ENCODE assay signal across 19 cellular contexts in the genomic region with DNA sequence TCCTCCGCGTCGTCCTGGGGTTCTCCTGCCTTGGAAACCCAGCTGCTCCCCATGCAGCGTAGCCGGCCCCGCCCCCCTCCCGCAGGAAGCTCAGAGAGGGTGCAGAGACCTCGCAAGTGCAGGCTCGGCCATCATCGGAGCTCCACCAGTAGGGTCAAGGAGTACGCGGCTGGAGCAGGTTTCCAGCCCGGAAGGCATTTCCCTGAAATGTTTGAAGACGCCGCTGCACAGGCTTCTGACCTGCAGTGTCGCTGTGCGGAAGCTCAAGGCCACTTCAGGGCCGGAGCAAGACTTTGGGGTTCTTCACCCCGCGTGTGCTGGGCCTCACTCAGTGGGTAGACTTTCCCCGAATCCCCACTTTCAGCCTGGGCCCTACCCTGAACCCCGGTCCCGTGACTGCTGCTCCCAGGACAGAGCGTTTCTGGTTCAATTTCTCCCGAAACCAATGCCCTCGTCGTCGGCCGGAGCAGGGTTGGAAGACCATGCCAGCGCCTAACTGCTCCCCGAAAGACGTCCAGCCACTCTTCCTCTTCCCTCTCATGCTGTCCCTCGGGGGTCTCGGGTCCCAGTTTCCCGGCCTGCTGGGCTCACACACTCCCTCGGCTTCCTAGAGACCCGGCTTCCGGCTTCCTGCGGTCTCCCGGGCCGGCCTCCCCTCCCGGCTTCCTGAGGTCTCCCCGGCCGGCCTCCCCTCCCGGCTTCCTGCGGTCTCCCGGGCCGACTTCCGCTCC. TPM values are rescaled to one million over a fixed set of nuclear protein-coding genes. Genes with fewer than 3 reads are reported as not detected.
DNase-seq lines count a peak whose midpoint lies in the region; ATAC-seq and TF ChIP-seq lines count a peak whose summit lies in the region.
"Had no signal": no experiment of that assay in that cellular context is flagged by ENCODE, and none has a peak within 500 bp of the region (broad histone marks: within the 10 kb centered on the region; RNA-seq: fewer than 3 reads in every experiment).

No MANE protein-coding gene starts in this region.

- ATAC-seq in activated naive CD8-positive, alpha-beta T cell treated with anti-CD3 and anti-CD28 coated beads, Interleukin-2, amount 50 U/mL, for 24 hours: no peak
- ATAC-seq in GM18870 (IDR thresholded peaks at IDR 0.05; ENCODE audit: unreplicated experiment) (no peak), HG02973 (IDR thresholded peaks at IDR 0.05; ENCODE audit: unreplicated experiment) (no peak)
- ATAC-seq: activated T-cell treated with anti-CD3 and anti-CD28 coated beads, Interleukin-2, amount 50 U/mL, for 72 hours; naive thymus-derived CD4-positive, alpha-beta T cell; pancreas; stimulated activated naive CD8-positive, alpha-beta T cell treated with anti-CD3 and anti-CD28 coated beads, Interleukin-15, Interleukin-2, amounts not matched to agents 100 U/mL and 50 U/mL, for 24 hours had no signal

- H3K27ac ChIP-seq in H9 (ENCODE audit: insufficient read length, low read depth, low read length): no peak overlapping the region
- no peak overlapping the region for H3K27ac ChIP-seq in endodermal cell (ENCODE audit: low read depth, low read length)
- H3K27ac ChIP-seq in neural progenitor cell: no peak overlapping the region
- H3K27ac ChIP-seq in PC-9: no peak overlapping the region
- H3K27ac ChIP-seq: pancreas had no signal

- BruUV-seq in PC-9 (replicated peaks; lab: Mats Ljungman, UMichigan): no TSS peak

- DNase-seq in ELF-1 (ENCODE audit: low read depth, low spot score) (peak; percentile 88), H9 (peak; percentile 65), endodermal cell (peak; percentile 76), neural progenitor cell (ENCODE audit: low spot score) (peak; percentile 34), PC-9 (no peak)
- DNase-seq in activated naive CD8-positive, alpha-beta T cell treated with anti-CD3 and anti-CD28 coated beads, Interleukin-2, amount 50 U/mL, for 24 hours: no peak
- DNase-seq: activated CD4-positive, CD25-positive, alpha-beta regulatory T cell treated with anti-CD3 and anti-CD28 coated beads, Interleukin-2, amount 50 U/mL, for 72 hours; activated T-cell treated with anti-CD3 and anti-CD28 coated beads, Interleukin-2, amount 50 U/mL, for 72 hours; COR-L47; naive thymus-derived CD4-positive, alpha-beta T cell; NCI-H2171 treated with DMSO at 0.1 percent for 48 hours; stimulated activated CD4-positive, alpha-beta T cell treated with anti-CD3 and anti-CD28 coated beads, Interleukin-1b, Interleukin-23, amount 100 ng/mL, for 48 hours; stimulated activated naive CD8-positive, alpha-beta T cell treated with anti-CD3 and anti-CD28 coated beads, Interleukin-15, Interleukin-2, amounts not matched to agents 100 U/mL and 50 U/mL, for 24 hours had no signal

- H3F3A ChIP-seq in neural progenitor cell (ENCODE audit: low read depth) (no peaks in the 10 kb centered on the region), PC-9 (ENCODE audit: insufficient read depth, low read depth) (no peaks in the 10 kb centered on the region)

- no peak overlapping the region for H3K4me3 Mint-ChIP-seq in H9
- no peak overlapping the region for H3K4me3 Mint-ChIP-seq in endodermal cell
- no peak overlapping the region for H3K4me3 Mint-ChIP-seq in neural progenitor cell
- H3K4me3 Mint-ChIP-seq in activated naive CD8-positive, alpha-beta T cell treated with anti-CD3 and anti-CD28 coated beads, Interleukin-2, amount 50 U/mL, for 24 hours: no peak overlapping the region
- H3K4me3 Mint-ChIP-seq: activated naive CD8-positive, alpha-beta T cell; activated T-cell treated with anti-CD3 and anti-CD28 coated beads, Interleukin-2, amount 50 U/mL, for 72 hours; memory B cell; naive thymus-derived CD4-positive, alpha-beta T cell; type B pancreatic cell had no signal

- no peak overlapping the region for H3T11ph ChIP-seq in H9 (ENCODE audit: low read length)

- TF ChIP-seq CTCF in H9 (conservative IDR thresholded peaks at IDR 0.05) (no peak; the same call in 2 of the 3 replicates), endodermal cell (conservative IDR thresholded peaks at IDR 0.05) (peak; percentile 27), neural progenitor cell (IDR thresholded peaks at IDR 0.05) (no peak), PC-9 (conservative IDR thresholded peaks at IDR 0.05) (no peak)

- CTCF ChIA-PET in PC-9 (lab: Charles Lee): no interaction called here

- H2BK20ac ChIP-seq in H9 (ENCODE audit: low read depth, low read length, poor library complexity, severe bottlenecking): no peak overlapping the region

- H3K79me2 ChIP-seq in H9 (ENCODE audit: insufficient read depth, low read length) (no peaks in the 10 kb centered on the region), neural progenitor cell (ENCODE audit: low read depth) (no peaks in the 10 kb centered on the region), PC-9 (ENCODE audit: low read depth) (no peaks in the 10 kb centered on the region)

- no peak overlapping the region for H2BK5ac ChIP-seq in H9 (ENCODE audit: insufficient read length, low read length)

- H3K27ac Mint-ChIP-seq in H9 (no peak overlapping the region), endodermal cell (no peak overlapping the region), neural progenitor cell (no peak overlapping the region)
- H3K27ac Mint-ChIP-seq in activated naive CD8-positive, alpha-beta T cell treated with anti-CD3 and anti-CD28 coated beads, Interleukin-2, amount 50 U/mL, for 24 hours: no peak overlapping the region
- H3K27ac Mint-ChIP-seq: activated naive CD8-positive, alpha-beta T cell; activated T-cell treated with anti-CD3 and anti-CD28 coated beads, Interleukin-2, amount 50 U/mL, for 72 hours; memory B cell; naive thymus-derived CD4-positive, alpha-beta T cell; type B pancreatic cell had no signal

- H3K4me3 ChIP-seq in endodermal cell (ENCODE audit: low read length) (no peak overlapping the region), neural progenitor cell (peak overlapping the region; percentile 13), PC-9 (no peak overlapping the region)
- H3K4me3 ChIP-seq: pancreas had no signal

- H2BK15ac ChIP-seq in H9 (ENCODE audit: low read depth, low read length): no peak overlapping the region

- peaks cover 3 to 4% of the 10 kb centered on the region in 2 experiments for H3K4me1 Mint-ChIP-seq in H9
- H3K4me1 Mint-ChIP-seq in endodermal cell: peaks cover 4% of the 10 kb centered on the region
- H3K4me1 Mint-ChIP-seq in neural progenitor cell: peaks cover 4% of the 10 kb centered on the region
- H3K4me1 Mint-ChIP-seq in activated naive CD8-positive, alpha-beta T cell treated with anti-CD3 and anti-CD28 coated beads, Interleukin-2, amount 50 U/mL, for 24 hours: peaks cover 5% of the 10 kb centered on the region

- H2AFZ ChIP-seq in H9 (ENCODE audit: low read length) (no peak overlapping the region), neural progenitor cell (replicated peaks) (peak overlapping the region; percentile 82), PC-9 (no peak overlapping the region)

- no peak overlapping the region for H3K4ac ChIP-seq in H9 (ENCODE audit: low read depth, low read length)

- H3K14ac ChIP-seq in H9 (ENCODE audit: insufficient read depth, low read length): no peak overlapping the region

- no CpG with 5 or more reads among the region's 49 CpGs for WGBS in H9 (ENCODE audit: extremely low coverage, insufficient read length, low lambda C conversion rate)
- 79 to 85% methylated on average over 41 to 49 of the region's 49 CpGs for WGBS in endodermal cell (ENCODE audit: insufficient coverage in 1 of 2, insufficient read length in 1 of 2), 2 experiments

- H3K9ac ChIP-seq in H9 (ENCODE audit: extremely low read depth, insufficient read length, low read length): no peak overlapping the region
- no peak overlapping the region for H3K9ac ChIP-seq in endodermal cell (ENCODE audit: extremely low read depth, low read length, poor library complexity, severe bottlenecking)
- no peak overlapping the region for H3K9ac ChIP-seq in neural progenitor cell

- intact Hi-C loops in PC-9 (cut with micrococcal nuclease; ENCODE audit: unreplicated experiment): no loop called here

- no peaks in the 10 kb centered on the region for H3K9me2 ChIP-seq in PC-9 (ENCODE audit: insufficient read depth)

- H3K4me2 ChIP-seq in H9 (ENCODE audit: insufficient read depth, insufficient read length, low read length) (peak overlapping the region; percentile 8), neural progenitor cell (peak overlapping the region; percentile 46), PC-9 (no peak overlapping the region)

- H3K9me3 Mint-ChIP-seq in H9 (peaks cover 0 to 9% of the 10 kb centered on the region in 2 experiments; a peak in 2 of 5 replicates), endodermal cell (peaks cover 6% of the 10 kb centered on the region), neural progenitor cell (no peaks in the 10 kb centered on the region)
- H3K9me3 Mint-ChIP-seq in activated naive CD8-positive, alpha-beta T cell treated with anti-CD3 and anti-CD28 coated beads, Interleukin-2, amount 50 U/mL, for 24 hours: no peaks in the 10 kb centered on the region
- H3K9me3 Mint-ChIP-seq: type B pancreatic cell had no signal

- POLR2A ChIA-PET in PC-9 (lab: Charles Lee; ENCODE audit: unreplicated experiment): no interaction called here

- no peaks in the 10 kb centered on the region for H3K23me2 ChIP-seq in H9 (ENCODE audit: insufficient read length, low read depth, low read length, poor library complexity, severe bottlenecking)

- no peak overlapping the region for H3K18ac ChIP-seq in H9 (ENCODE audit: insufficient read length, low read depth, low read length)

- peaks cover 49% of the 10 kb centered on the region for H3K27me3 Mint-ChIP-seq in H9 (ENCODE audit: low read depth)
- H3K27me3 Mint-ChIP-seq in endodermal cell (ENCODE audit: insufficient read depth): peaks cover 18% of the 10 kb centered on the region
- H3K27me3 Mint-ChIP-seq in neural progenitor cell (ENCODE audit: insufficient read depth, low read depth): peaks cover 18% of the 10 kb centered on the region
- no peaks in the 10 kb centered on the region for H3K27me3 Mint-ChIP-seq in activated naive CD8-positive, alpha-beta T cell treated with anti-CD3 and anti-CD28 coated beads, Interleukin-2, amount 50 U/mL, for 24 hours
- H3K27me3 Mint-ChIP-seq: activated naive CD8-positive, alpha-beta T cell had no signal

- no peak overlapping the region for H4K5ac ChIP-seq in H9 (ENCODE audit: insufficient read length, low read depth, low read length)

- H3K27me3 ChIP-seq in H9 (ENCODE audit: insufficient read depth, low read length): peaks cover 5% of the 10 kb centered on the region
- peaks cover 21% of the 10 kb centered on the region for H3K27me3 ChIP-seq in endodermal cell (ENCODE audit: control insufficient read depth, insufficient read depth, low read length, poor library complexity, severe bottlenecking)
- H3K27me3 ChIP-seq in neural progenitor cell: peaks cover 44% of the 10 kb centered on the region
- H3K27me3 ChIP-seq in PC-9 (ENCODE audit: insufficient read depth, low read depth): peaks cover 58% of the 10 kb centered on the region
- H3K27me3 ChIP-seq: pancreas had no signal

- H3K23ac ChIP-seq in H9 (ENCODE audit: insufficient read length, low read depth, low read length): no peak overlapping the region

- H3K4me1 ChIP-seq in H9 (ENCODE audit: insufficient read depth, low read length): no peaks in the 10 kb centered on the region
- H3K4me1 ChIP-seq in endodermal cell (ENCODE audit: control insufficient read depth, insufficient read depth, low read length): no peaks in the 10 kb centered on the region
- H3K4me1 ChIP-seq in neural progenitor cell: no peaks in the 10 kb centered on the region
- H3K4me1 ChIP-seq in PC-9 (replicated peaks; ENCODE audit: insufficient read depth): peaks cover 4% of the 10 kb centered on the region
- H3K4me1 ChIP-seq: pancreas had no signal

- H4K8ac ChIP-seq in H9 (replicated peaks; ENCODE audit: insufficient read length, low read depth, low read length): no peak overlapping the region

- no peaks in the 10 kb centered on the region for H3K9me3 ChIP-seq in H9 (ENCODE audit: control insufficient read depth, low read depth, low read length)
- H3K9me3 ChIP-seq in endodermal cell (ENCODE audit: control insufficient read depth, low read length): no peaks in the 10 kb centered on the region
- H3K9me3 ChIP-seq in neural progenitor cell (ENCODE audit: low read depth): no peaks in the 10 kb centered on the region
- H3K9me3 ChIP-seq in PC-9 (ENCODE audit: insufficient read depth, low read depth): no peaks in the 10 kb centered on the region
- H3K9me3 ChIP-seq: pancreas had no signal

- no peak overlapping the region for H3K56ac ChIP-seq in H9 (ENCODE audit: insufficient read length, low read depth, low read length)

- no peak overlapping the region for H2BK120ac ChIP-seq in H9 (ENCODE audit: low read depth, low read length, poor library complexity, severe bottlenecking)

- H3K79me1 ChIP-seq in H9 (ENCODE audit: insufficient read depth, low read depth, low read length, poor library complexity, severe bottlenecking): no peaks in the 10 kb centered on the region

- no peak overlapping the region for H2BK12ac ChIP-seq in H9 (ENCODE audit: insufficient read length, low read depth, low read length)

- H3K36me3 ChIP-seq in endodermal cell (ENCODE audit: control insufficient read depth, insufficient read depth, low read length) (no peaks in the 10 kb centered on the region), neural progenitor cell (no peaks in the 10 kb centered on the region), PC-9 (ENCODE audit: low read depth) (no peaks in the 10 kb centered on the region)
- H3K36me3 ChIP-seq: pancreas had no signal

- no peak overlapping the region for H2AK5ac ChIP-seq in H9 (ENCODE audit: insufficient read length, low read length)

- no peak overlapping the region for H4K91ac ChIP-seq in H9 (ENCODE audit: insufficient read length, low read depth, low read length)

- H4K20me1 ChIP-seq in H9 (ENCODE audit: control insufficient read depth, insufficient read depth, insufficient read length) (peaks cover 4% of the 10 kb centered on the region), neural progenitor cell (ENCODE audit: low read depth) (peaks cover 2% of the 10 kb centered on the region), PC-9 (ENCODE audit: insufficient read depth) (no peaks in the 10 kb centered on the region)

- H3K36me3 Mint-ChIP-seq in H9 (ENCODE audit: insufficient read depth in 1 of 3, low read depth in 3 of 3): peaks cover 0 to 2% (median 0%) of the 10 kb centered on the region in 3 experiments; a peak in 3 of 7 replicates
- H3K36me3 Mint-ChIP-seq in endodermal cell (ENCODE audit: low read depth): no peaks in the 10 kb centered on the region
- no peaks in the 10 kb centered on the region for H3K36me3 Mint-ChIP-seq in neural progenitor cell
- H3K36me3 Mint-ChIP-seq in activated naive CD8-positive, alpha-beta T cell treated with anti-CD3 and anti-CD28 coated beads, Interleukin-2, amount 50 U/mL, for 24 hours (ENCODE audit: low read depth): no peaks in the 10 kb centered on the region
- H3K36me3 Mint-ChIP-seq: activated naive CD8-positive, alpha-beta T cell; memory B cell; naive thymus-derived CD4-positive, alpha-beta T cell; type B pancreatic cell had no signal

RNA-seq across cellular contexts. Expression of gene INSIG1, which starts 52.1 kb away (rescaled TPM):
- total RNA-seq in H9 (2021): 23.3 and 24.2 TPM in 2 replicates
- 10 to 100 TPM; 27.2 to 36.9 TPM for total RNA-seq in endodermal cell
- 77.8 TPM for polyA plus RNA-seq in endodermal cell (2013, experiment 1 of 2)
- polyA plus RNA-seq in endodermal cell (2013, experiment 2 of 2): 81.3 TPM
- total RNA-seq in neural progenitor cell (ENCODE audit: low replicate concordance): 94.3 and 96.2 TPM in 2 replicates
- total RNA-seq in PC-9 (2021): 75.7 and 103 TPM in 2 replicates

Comparison
In these comparisons a context has a peak if more than half of its experiments do, and no peak if none do; other contexts are left out.
1. DNase-seq: peak in ELF-1 (single experiment), H9 (single experiment), endodermal cell (single experiment) and neural progenitor cell (single experiment); none in activated naive CD8-positive, alpha-beta T cell treated with anti-CD3 and anti-CD28 coated beads, Interleukin-2, amount 50 U/mL, for 24 hours (single experiment) and PC-9 (0 of 2).